ENCODE assay signal across 8 cellular contexts in the genomic region with DNA sequence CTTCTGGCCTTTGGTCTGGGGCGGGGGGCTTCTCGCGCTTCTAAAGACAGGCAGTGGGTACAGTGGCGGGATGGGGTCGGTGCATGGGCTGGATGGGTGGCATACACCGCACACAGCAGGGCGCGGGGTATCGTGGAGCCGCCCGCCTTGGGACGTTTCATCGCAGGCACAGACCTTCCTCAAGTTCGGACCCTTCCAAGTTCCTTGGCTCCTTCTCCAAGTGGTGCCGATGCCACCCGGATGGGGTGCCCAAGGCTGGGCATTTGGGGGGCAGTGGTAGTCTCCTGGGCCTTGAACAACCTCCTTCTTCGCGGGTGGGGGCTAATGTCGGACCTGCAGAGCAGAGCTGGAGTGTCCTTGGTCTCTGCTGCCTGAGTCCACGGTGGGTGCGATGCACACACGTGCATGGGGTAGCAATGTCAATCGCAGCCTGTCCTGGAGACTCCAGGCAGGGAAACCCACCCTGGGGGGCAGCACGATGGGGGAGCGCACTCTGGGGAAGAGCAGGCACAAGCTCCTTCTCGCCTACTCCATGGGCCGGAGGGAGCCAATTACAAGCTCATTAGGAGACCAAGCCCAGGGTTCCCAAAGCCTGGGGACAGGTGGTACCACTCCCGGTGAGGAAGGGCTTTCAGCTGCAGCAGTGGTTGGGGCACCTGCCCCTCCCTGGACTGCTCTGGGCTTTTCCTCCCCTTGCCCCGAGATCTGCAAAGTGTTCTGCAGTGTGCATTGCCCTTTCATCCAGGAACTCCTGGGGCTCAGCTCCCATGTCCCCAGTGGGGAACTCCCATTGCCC. TPM values are rescaled to one million over a fixed set of nuclear protein-coding genes. Genes with fewer than 3 reads are reported as not detected.
DNase-seq lines count a peak whose midpoint lies in the region; ATAC-seq lines count a peak whose summit lies in the region.

No MANE protein-coding gene starts in this region.

- no peaks in the 10 kb centered on the region for H3K9me3 Mint-ChIP-seq in activated CD8-positive, alpha-beta T cell treated with anti-CD3 and anti-CD28 coated beads, Interleukin-2, amount 10 ng/mL, durations not matched to agents 7 days and 5 days (ENCODE audit: insufficient read depth)
- no peaks in the 10 kb centered on the region for H3K9me3 Mint-ChIP-seq in stimulated activated naive CD8-positive, alpha-beta T cell treated with anti-CD3 and anti-CD28 coated beads, Interleukin-15, amount 100 ng/mL, for 72 hours

- POLR2A ChIA-PET in activated CD8-positive, alpha-beta T cell treated with anti-CD3 and anti-CD28 coated beads, Interleukin-2, amount 10 ng/mL, durations not matched to agents 7 days and 5 days (lab: Charles Lee), result no interaction called here

- CTCF ChIA-PET in activated CD8-positive, alpha-beta T cell treated with anti-CD3 and anti-CD28 coated beads, Interleukin-2, amount 10 ng/mL, durations not matched to agents 7 days and 5 days (lab: Charles Lee), result interaction anchor here (1.2 to 1.5 kb wide), 2 partner anchors 51 to 85 kb away, joined by 4 to 6 read pairs; no protein-coding TSS in a partner anchor

- H3K9ac ChIP-seq in iPS-15b (ENCODE audit: low read depth, low read length), result no peak overlapping the region

- no peak overlapping the region for H3K27ac Mint-ChIP-seq in activated CD8-positive, alpha-beta T cell treated with anti-CD3 and anti-CD28 coated beads, Interleukin-2, amount 10 ng/mL, durations not matched to agents 7 days and 5 days
- no peak overlapping the region for H3K27ac Mint-ChIP-seq in stimulated activated naive CD8-positive, alpha-beta T cell treated with anti-CD3 and anti-CD28 coated beads, Interleukin-15, amount 100 ng/mL, for 72 hours

- peak overlapping the region; percentile 56 for H3K4me3 Mint-ChIP-seq in activated CD8-positive, alpha-beta T cell treated with anti-CD3 and anti-CD28 coated beads, Interleukin-2, amount 10 ng/mL, durations not matched to agents 7 days and 5 days
- H3K4me3 Mint-ChIP-seq in stimulated activated naive CD8-positive, alpha-beta T cell treated with anti-CD3 and anti-CD28 coated beads, Interleukin-15, amount 100 ng/mL, for 72 hours, result peak overlapping the region; percentile 55 to 59

- no peaks in the 10 kb centered on the region for H3K36me3 ChIP-seq in iPS-15b (ENCODE audit: control insufficient read depth, insufficient read depth, low read length)

- H3K36me3 Mint-ChIP-seq in activated CD8-positive, alpha-beta T cell treated with anti-CD3 and anti-CD28 coated beads, Interleukin-2, amount 10 ng/mL, durations not matched to agents 7 days and 5 days (ENCODE audit: low read depth), result no peaks in the 10 kb centered on the region

- H3K4me1 ChIP-seq in iPS-15b (ENCODE audit: control insufficient read depth, insufficient read depth, low read length), result peaks cover 9% of the 10 kb centered on the region

- no peaks in the 10 kb centered on the region for H3K9me3 ChIP-seq in iPS-15b (ENCODE audit: control insufficient read depth, insufficient read depth, low read length)

- peaks cover 9% of the 10 kb centered on the region for H3K27me3 Mint-ChIP-seq in activated CD8-positive, alpha-beta T cell treated with anti-CD3 and anti-CD28 coated beads, Interleukin-2, amount 10 ng/mL, durations not matched to agents 7 days and 5 days (ENCODE audit: low read depth)
- H3K27me3 Mint-ChIP-seq in stimulated activated naive CD8-positive, alpha-beta T cell treated with anti-CD3 and anti-CD28 coated beads, Interleukin-15, amount 100 ng/mL, for 72 hours, result no peaks in the 10 kb centered on the region

- ATAC-seq in activated CD8-positive, alpha-beta T cell treated with anti-CD3 and anti-CD28 coated beads, Interleukin-2, amount 10 ng/mL, durations not matched to agents 7 days and 5 days, result no peak
- ATAC-seq in stimulated activated naive CD8-positive, alpha-beta T cell treated with anti-CD3 and anti-CD28 coated beads, Interleukin-15, amount 100 ng/mL, for 72 hours, result peak; percentile 44
- ATAC-seq in GM18498 (IDR thresholded peaks at IDR 0.05; ENCODE audit: unreplicated experiment) (no peak), GM18909 (IDR thresholded peaks at IDR 0.05; ENCODE audit: poor library complexity, unreplicated experiment) (no peak)

- no peaks in the 10 kb centered on the region for H3K27me3 ChIP-seq in iPS-15b (ENCODE audit: control insufficient read depth, insufficient read depth, low read length)

- DNase-seq in NCI-H2107 treated with DMSO at 0.1 percent for 48 hours (lab: John Stamatoyannopoulos, UW; ENCODE audit: unreplicated experiment), result peak; percentile 41
- DNase-seq in NCI-H2107 (lab: John Stamatoyannopoulos, UW), result no peak
- DNase-seq in activated CD8-positive, alpha-beta T cell treated with anti-CD3 and anti-CD28 coated beads, Interleukin-2, amount 10 ng/mL, durations not matched to agents 7 days and 5 days, result no peak
- no peak for DNase-seq in stimulated activated naive CD8-positive, alpha-beta T cell treated with anti-CD3 and anti-CD28 coated beads, Interleukin-15, amount 100 ng/mL, for 72 hours
- no peak for DNase-seq in SKM-1 (lab: John Stamatoyannopoulos, UW; ENCODE audit: unreplicated experiment)

- H3K4me3 ChIP-seq in iPS-15b (ENCODE audit: low read depth, low read length), result peak overlapping the region; percentile 41

- peaks cover 10% of the 10 kb centered on the region for H3K4me1 Mint-ChIP-seq in activated CD8-positive, alpha-beta T cell treated with anti-CD3 and anti-CD28 coated beads, Interleukin-2, amount 10 ng/mL, durations not matched to agents 7 days and 5 days (ENCODE audit: low read depth)
- H3K4me1 Mint-ChIP-seq in stimulated activated naive CD8-positive, alpha-beta T cell treated with anti-CD3 and anti-CD28 coated beads, Interleukin-15, amount 100 ng/mL, for 72 hours, result peaks cover 18% of the 10 kb centered on the region

RNA-seq across cellular contexts. Expression of a gene that starts 0.7 kb away (rescaled TPM):
- 1 to 10 TPM; 5.7 to 6.0 TPM for total RNA-seq in activated CD8-positive, alpha-beta T cell treated with anti-CD3 and anti-CD28 coated beads, Interleukin-2, amount 10 ng/mL, durations not matched to agents 7 days and 5 days

RNA-seq across cellular contexts. Expression of a gene that starts 40.2 kb away (rescaled TPM):
- total RNA-seq in activated CD8-positive, alpha-beta T cell treated with anti-CD3 and anti-CD28 coated beads, Interleukin-2, amount 10 ng/mL, durations not matched to agents 7 days and 5 days, result under 1 TPM; 0.13 to 0.42 TPM
